Comparison of ENCODE assay signal across 17 cellular contexts in the genomic region with DNA sequence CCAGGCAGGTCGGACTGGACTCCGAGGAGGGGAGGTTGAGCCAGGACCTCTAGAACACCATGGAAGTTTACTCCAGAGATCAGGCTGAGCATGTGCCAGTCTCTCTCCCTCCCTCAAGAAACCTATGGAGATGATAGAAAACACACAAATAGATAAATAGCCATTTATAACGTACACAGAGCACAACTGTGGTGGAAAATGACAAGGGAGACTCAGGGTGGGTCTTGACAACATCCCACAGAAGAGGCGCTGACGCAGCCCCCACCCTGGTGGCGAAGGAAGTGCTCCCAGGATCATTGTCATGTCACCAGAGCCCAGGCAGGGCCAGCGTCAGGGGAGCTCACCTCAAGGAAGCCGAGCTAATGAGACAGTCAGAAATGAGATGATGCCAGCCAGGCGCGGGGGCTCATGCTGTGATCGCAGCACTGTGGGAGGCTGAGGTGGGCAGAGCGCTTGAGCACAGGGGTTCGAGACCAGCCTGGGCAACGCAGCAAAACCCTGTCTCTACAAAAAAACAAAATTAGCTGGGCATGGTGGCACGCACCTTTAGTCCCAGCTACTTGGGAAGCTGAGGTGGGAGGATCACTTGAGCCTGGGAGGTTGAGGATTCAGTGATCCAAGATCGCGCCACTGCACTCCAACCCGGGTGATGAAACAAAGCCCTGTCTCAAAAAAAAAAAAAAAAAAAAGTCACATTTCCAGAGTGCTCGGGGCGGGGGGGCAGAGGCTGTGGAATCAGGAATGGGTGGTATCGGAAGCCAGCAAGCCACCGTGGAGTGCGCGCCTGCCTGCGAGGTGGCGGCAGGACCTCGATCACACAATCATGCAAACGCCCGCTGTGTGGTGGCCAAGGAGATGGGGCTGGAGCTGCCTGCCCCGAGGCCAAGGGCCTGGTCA.
DNase-seq lines count a peak whose midpoint lies in the region; ATAC-seq, FAIRE-seq and TF ChIP-seq lines count a peak whose summit lies in the region.
"Had no signal": no experiment of that assay in that cellular context is flagged by ENCODE, and none has a peak within 500 bp of the region (broad histone marks: within the 10 kb centered on the region; RNA-seq: fewer than 3 reads in every experiment).

No MANE protein-coding gene starts in this region.

- no peak overlapping the region for H3K9ac ChIP-seq in astrocyte (ENCODE audit: low read length)

- H3K4me1 ChIP-seq in right atrium auricular region (peaks cover 0 to 17% of the 10 kb centered on the region in 2 donors), astrocyte (ENCODE audit: insufficient read depth, low read length) (peaks cover 9% of the 10 kb centered on the region), lower lobe of right lung (no peaks in the 10 kb centered on the region), suprapubic skin (peaks cover 29% of the 10 kb centered on the region)

- DNase-seq in Right ventricle myocardium inferior (ENCODE audit: missing footprints) (peak; percentile 35), right atrium auricular region (ENCODE audit: low spot score) (no peak), astrocyte (ENCODE audit: low read depth) (no peak), lower lobe of right lung (peak; percentile 34), suprapubic skin (ENCODE audit: low spot score in 2 of 2) (no peak), HUDEP-2 (lab: John Stamatoyannopoulos, UW; ENCODE audit: unreplicated experiment in 76 of 76) (no peak), SKM-1 (lab: John Stamatoyannopoulos, UW; ENCODE audit: unreplicated experiment) (no peak)
- DNase-seq: EL, HCEC 1CT, NCI-H1694 treated with DMSO at 0.1 percent for 48 hours, NCI-H226, T-helper 9 cell had no signal

- H3K27ac ChIP-seq in right atrium auricular region = no peak overlapping the region
- no peak overlapping the region for H3K27ac ChIP-seq in astrocyte (ENCODE audit: low read depth, low read length)
- no peak overlapping the region for H3K27ac ChIP-seq in lower lobe of right lung
- H3K27ac ChIP-seq in suprapubic skin = peak overlapping the region; percentile 85
- H3K27ac ChIP-seq: HL-60, SK-N-MC had no signal

- peaks cover 17% of the 10 kb centered on the region for H3K36me3 Mint-ChIP-seq in astrocyte (ENCODE audit: low read depth, unreplicated experiment)

- no peaks in the 10 kb centered on the region for H3K9me3 Mint-ChIP-seq in astrocyte (ENCODE audit: unreplicated experiment)

- H3K9me3 ChIP-seq in right atrium auricular region (no peaks in the 10 kb centered on the region), astrocyte (ENCODE audit: insufficient read depth, low read depth, low read length) (no peaks in the 10 kb centered on the region), lower lobe of right lung (no peaks in the 10 kb centered on the region), suprapubic skin (no peaks in the 10 kb centered on the region)

- intact Hi-C loops in Right ventricle myocardium inferior (cut with DNase I) (no loop called here), lower lobe of right lung (cut with DNase I) (no loop called here)

- no peaks in the 10 kb centered on the region for H3K27me3 Mint-ChIP-seq in astrocyte (ENCODE audit: low read depth, unreplicated experiment)

- WGBS in suprapubic skin = 83% methylated on average over 30 of the region's 30 CpGs

- H3K36me3 ChIP-seq in right atrium auricular region (peaks cover 41% of the 10 kb centered on the region), astrocyte (ENCODE audit: insufficient read depth, low read length) (peaks cover 4% of the 10 kb centered on the region), lower lobe of right lung (peaks cover 95% of the 10 kb centered on the region), suprapubic skin (peaks cover 70% of the 10 kb centered on the region)

- H3K4me1 Mint-ChIP-seq in astrocyte (ENCODE audit: low read depth, unreplicated experiment) = no peaks in the 10 kb centered on the region

- no peak for ATAC-seq in Right ventricle myocardium inferior
- no peak for ATAC-seq in lower lobe of right lung
- no peak for ATAC-seq in GM18868 (IDR thresholded peaks at IDR 0.05; ENCODE audit: unreplicated experiment)

- H3K27ac Mint-ChIP-seq in astrocyte (ENCODE audit: unreplicated experiment) = peak overlapping the region; percentile 14

- TF ChIP-seq EP300 in suprapubic skin (IDR thresholded peaks at IDR 0.05) = no peak

- TF ChIP-seq CTCF in right atrium auricular region (IDR thresholded peaks at IDR 0.05) (no peak), astrocyte (IDR thresholded peaks at IDR 0.05; ENCODE audit: insufficient read depth, low read depth, low read length) (no peak), lower lobe of right lung (IDR thresholded peaks at IDR 0.05) (no peak), suprapubic skin (IDR thresholded peaks at IDR 0.05) (no peak)

- no peaks in the 10 kb centered on the region for H4K20me1 ChIP-seq in astrocyte (ENCODE audit: insufficient read depth, low read length)

- H3K79me2 ChIP-seq in astrocyte (ENCODE audit: insufficient read depth, low read length) = peaks cover 2% of the 10 kb centered on the region

- no peak overlapping the region for H2AFZ ChIP-seq in astrocyte (ENCODE audit: low read depth, low read length)

- no peak overlapping the region for H3K4me2 ChIP-seq in astrocyte (ENCODE audit: low read length)

- H3K27me3 ChIP-seq in right atrium auricular region = no peaks in the 10 kb centered on the region
- H3K27me3 ChIP-seq in astrocyte (ENCODE audit: insufficient read depth, low read length) = no peaks in the 10 kb centered on the region
- no peaks in the 10 kb centered on the region for H3K27me3 ChIP-seq in lower lobe of right lung (ENCODE audit: low read depth)
- H3K27me3 ChIP-seq in suprapubic skin = no peaks in the 10 kb centered on the region

- TF ChIP-seq POLR2A in suprapubic skin (IDR thresholded peaks at IDR 0.05) = no peak

- H3K4me3 Mint-ChIP-seq in astrocyte (ENCODE audit: unreplicated experiment) = no peak overlapping the region

- H3K4me3 ChIP-seq in right atrium auricular region (no peak overlapping the region), astrocyte (ENCODE audit: insufficient read depth, low read depth, low read length) (no peak overlapping the region), lower lobe of right lung (no peak overlapping the region), suprapubic skin (no peak overlapping the region)
- H3K4me3 ChIP-seq: SK-N-MC had no signal

- no peak for FAIRE-seq in astrocyte (lab: Jason Lieb, UNC)
- FAIRE-seq: GM19239, kidney had no signal

Comparison
In these comparisons a context has a peak if more than half of its experiments do, and no peak if none do; other contexts are left out.
1. DNase-seq: peak in Right ventricle myocardium inferior (single experiment) and lower lobe of right lung (single experiment); none in right atrium auricular region (single experiment), astrocyte (single experiment), suprapubic skin (0 of 2), HUDEP-2 (0 of 76) and SKM-1 (single experiment).